Comparison of ENCODE assay signal across 34 cellular contexts in genomic region chr4:161279095-161279494, GRCh38.
DNase-seq lines count a peak whose midpoint lies in the region; ATAC-seq, FAIRE-seq and TF ChIP-seq lines count a peak whose summit lies in the region.
"Had no signal": no experiment of that assay in that cellular context is flagged by ENCODE, and none has a peak within 500 bp of the region (broad histone marks: within the 10 kb centered on the region; RNA-seq: fewer than 3 reads in every experiment).

No MANE protein-coding gene starts in this region.

- H3K36me3 ChIP-seq in HepG2 (replicated peaks in 1 of 2; ENCODE audit: control insufficient read depth in 1 of 2, insufficient read depth in 2 of 2, low read length in 2 of 2) (no peaks in the 10 kb centered on the region), right lobe of liver (no peaks in the 10 kb centered on the region), IMR-90 (ENCODE audit: control insufficient read depth, insufficient read depth, low read length) (no peaks in the 10 kb centered on the region), gastrocnemius medialis (no peaks in the 10 kb centered on the region)
- H3K36me3 ChIP-seq: BE2C; BLaER1; BLaER1 treated with 17β-estradiol and CSF1 and Interleukin-3, amounts not matched to agents 10 nM and 100 nM had no signal

- no peaks in the 10 kb centered on the region for H3K79me1 ChIP-seq in IMR-90 (ENCODE audit: low read depth in 1 of 2, low read length in 2 of 2)

- no peak for TF ChIP-seq POLR2A in HepG2 (IDR thresholded peaks at IDR 0.05; ENCODE audit: insufficient read depth in 1 of 2, low read depth in 2 of 2, low read length in 2 of 2)
- no peak for TF ChIP-seq POLR2A in right lobe of liver (IDR thresholded peaks at IDR 0.05)
- TF ChIP-seq POLR2A in A549 (IDR thresholded peaks at IDR 0.05; ENCODE audit: low read length): no peak
- TF ChIP-seq POLR2A in IMR-90 (IDR thresholded peaks at IDR 0.05; ENCODE audit: low read depth, low read length): no peak
- TF ChIP-seq POLR2A in gastrocnemius medialis (IDR thresholded peaks at IDR 0.05): no peak

- H3K4me3 ChIP-seq in HepG2 (replicated peaks in 1 of 3; ENCODE audit: insufficient read depth in 1 of 3, low read depth in 2 of 3, low read length in 3 of 3): no peak overlapping the region
- H3K4me3 ChIP-seq in right lobe of liver: no peak overlapping the region
- H3K4me3 ChIP-seq in A549: no peak overlapping the region
- H3K4me3 ChIP-seq in IMR-90 (ENCODE audit: insufficient read depth, low read depth, low read length): no peak overlapping the region
- no peak overlapping the region for H3K4me3 ChIP-seq in gastrocnemius medialis
- H3K4me3 ChIP-seq: BLaER1; BLaER1 treated with 17β-estradiol and CSF1 and Interleukin-3, amounts not matched to agents 10 nM and 100 nM had no signal

- no peaks in the 10 kb centered on the region for H4K20me1 ChIP-seq in HepG2 (ENCODE audit: insufficient read depth, low read length)
- H4K20me1 ChIP-seq in IMR-90 (ENCODE audit: insufficient read depth, low read length): no peaks in the 10 kb centered on the region
- H4K20me1 ChIP-seq: BLaER1; BLaER1 treated with 17β-estradiol and CSF1 and Interleukin-3, amounts not matched to agents 10 nM and 100 nM had no signal

- TF ChIP-seq EP300 in HepG2 (IDR thresholded peaks at IDR 0.05; ENCODE audit: low read depth in 2 of 2, low read length in 2 of 2): no peak
- TF ChIP-seq EP300 in HepG2 (CRISPR knock-in tag; IDR thresholded peaks at IDR 0.05; ENCODE audit: borderline replicate concordance): no peak
- TF ChIP-seq EP300 in A549 (IDR thresholded peaks at IDR 0.05): no peak

- CTCF ChIA-PET in HepG2 (lab: Yijun Ruan, JAX; ENCODE audit: low intra/inter-chr PET ratio, low total read pairs) (no interaction called here), A549 (lab: Yijun Ruan, JAX) (no interaction called here), IMR-90 (lab: Yijun Ruan, JAX) (no interaction called here)

- no peak for DNase-seq in HepG2 (ENCODE audit: low spot score)
- DNase-seq in right lobe of liver: no peak
- DNase-seq in A549 (ENCODE audit: low read depth in 1 of 2, low spot score in 1 of 2): no peak
- DNase-seq in IMR-90: no peak
- DNase-seq in activated naive CD8-positive, alpha-beta T cell treated with anti-CD3 and anti-CD28 coated beads for 36 hours: no peak
- no peak for DNase-seq in gastrocnemius medialis
- DNase-seq: 8988T; ACHN; AML-193; BE2C; C1 segment of cervical spinal cord; Caco-2; Calu3; CD4-positive, alpha-beta memory T cell; CD4-positive, alpha-beta T cell; CD4-positive, CD25-positive, alpha-beta regulatory T cell; CD8-positive, alpha-beta memory T cell; CD8-positive, alpha-beta T cell; COR-L47; DMS 273 treated with DMSO at 0.1 percent for 48 hours; DMS153; DMS79; DMS79 treated with DMSO at 0.1 percent for 48 hours; DND-41; EL had no signal

- TF ChIP-seq CTCF in HepG2 (CRISPR knock-in tag; IDR thresholded peaks at IDR 0.05) (no peak), right lobe of liver (IDR thresholded peaks at IDR 0.05) (no peak), A549 (IDR thresholded peaks at IDR 0.05) (no peak), IMR-90 (conservative IDR thresholded peaks at IDR 0.05; ENCODE audit: low read depth, low read length) (no peak), gastrocnemius medialis (IDR thresholded peaks at IDR 0.05 in 4 of 5, conservative IDR thresholded peaks at IDR 0.05 in 1 of 5) (no peak)

- no peaks in the 10 kb centered on the region for H3K79me2 ChIP-seq in HepG2 (ENCODE audit: insufficient read depth, low read length)

- no peak for TF ChIP-seq RAD21 in HepG2 (CRISPR knock-in tag; IDR thresholded peaks at IDR 0.05)
- no peak for TF ChIP-seq RAD21 in A549 (conservative IDR thresholded peaks at IDR 0.05 in 1 of 2, IDR thresholded peaks at IDR 0.05 in 1 of 2)
- TF ChIP-seq RAD21 in IMR-90 (IDR thresholded peaks at IDR 0.05; ENCODE audit: low read length): no peak

- no peaks in the 10 kb centered on the region for H3K9me1 ChIP-seq in IMR-90 (ENCODE audit: insufficient read depth, low read length)

- dilution Hi-C loops in IMR-90 (cut with HindIII; ENCODE audit: low sequenced_read_pairs, unreplicated experiment): no loop called here

- H2BK120ac ChIP-seq in IMR-90 (ENCODE audit: low read depth, low read length): no peak overlapping the region

- no peak overlapping the region for H3K14ac ChIP-seq in IMR-90 (replicated peaks; ENCODE audit: low read depth, low read length)

- 2% methylated on average over 2 of the region's 2 CpGs for WGBS in HepG2 (ENCODE audit: low lambda C conversion rate)
- 73% methylated on average over 2 of the region's 2 CpGs for WGBS in right lobe of liver (ENCODE audit: insufficient coverage, low coverage, low lambda C conversion rate, missing lambda C conversion rate)
- WGBS in A549 (ENCODE audit: missing lambda C conversion rate): 50% methylated on average over 2 of the region's 2 CpGs
- no CpG with 5 or more reads among the region's 2 CpGs for WGBS in IMR-90 (ENCODE audit: extremely low coverage in 2 of 2, insufficient read length in 1 of 2), 2 experiments

- H3K56ac ChIP-seq in IMR-90 (ENCODE audit: extremely low read depth, insufficient read depth, low read length): no peak overlapping the region

- no peak for ATAC-seq in HepG2
- no peak for ATAC-seq in right lobe of liver
- no peak for ATAC-seq in A549
- no peak for ATAC-seq in IMR-90 (ENCODE audit: low read depth)
- no peak for ATAC-seq in esophagus mucosa
- ATAC-seq in gastrocnemius medialis: no peak
- ATAC-seq: CD8-positive, alpha-beta T cell had no signal

- no peak overlapping the region for H3K18ac ChIP-seq in IMR-90 (ENCODE audit: low read depth, low read length)

- no peak overlapping the region for H2AK5ac ChIP-seq in IMR-90 (ENCODE audit: low read depth, low read length)

- no peak overlapping the region for H4K8ac ChIP-seq in IMR-90 (ENCODE audit: low read depth in 2 of 2, low read length in 2 of 2)

- no peak overlapping the region for H3K27ac Mint-ChIP-seq in activated naive CD8-positive, alpha-beta T cell treated with anti-CD3 and anti-CD28 coated beads for 36 hours
- H3K27ac Mint-ChIP-seq: B cell; CD14-positive monocyte; CD4-positive, alpha-beta memory T cell; CD4-positive, alpha-beta T cell; CD4-positive, CD25-positive, alpha-beta regulatory T cell; CD8-positive, alpha-beta memory T cell; CD8-positive, alpha-beta T cell had no signal

- H3K36me3 Mint-ChIP-seq in activated naive CD8-positive, alpha-beta T cell treated with anti-CD3 and anti-CD28 coated beads for 36 hours: no peaks in the 10 kb centered on the region
- H3K36me3 Mint-ChIP-seq: CD14-positive monocyte; CD4-positive, alpha-beta memory T cell; CD4-positive, CD25-positive, alpha-beta regulatory T cell; CD8-positive, alpha-beta T cell had no signal

- H3K4me3 Mint-ChIP-seq in activated naive CD8-positive, alpha-beta T cell treated with anti-CD3 and anti-CD28 coated beads for 36 hours: no peak overlapping the region
- H3K4me3 Mint-ChIP-seq: B cell; CD14-positive monocyte; CD4-positive, alpha-beta memory T cell; CD4-positive, alpha-beta T cell; CD4-positive, CD25-positive, alpha-beta regulatory T cell; CD8-positive, alpha-beta memory T cell; CD8-positive, alpha-beta T cell had no signal

- H3K9ac ChIP-seq in HepG2 (ENCODE audit: insufficient read depth, low read depth, low read length): no peak overlapping the region
- no peak overlapping the region for H3K9ac ChIP-seq in IMR-90 (ENCODE audit: low read depth, low read length)
- H3K9ac ChIP-seq: BLaER1; BLaER1 treated with 17β-estradiol and CSF1 and Interleukin-3, amounts not matched to agents 10 nM and 100 nM had no signal

- in situ Hi-C loops in HepG2 (cut with HindIII; ENCODE audit: extremely low pct_ligation_motif_present, low pct_unique_long_range_greater_than_20kb) (no loop called here), IMR-90 (cut with MboI; ENCODE audit: low sequenced_read_pairs) (no loop called here), gastrocnemius medialis (cut with MboI; ENCODE audit: low sequenced_read_pairs in 4 of 4) (no loop called here)

- FAIRE-seq in HepG2 (lab: Jason Lieb, UNC) (no peak), A204.1 (lab: Jason Lieb, UNC) (peak; percentile 14), A549 (lab: Jason Lieb, UNC) (no peak)
- FAIRE-seq: D721Med had no signal

- H2AK9ac ChIP-seq in IMR-90 (replicated peaks; ENCODE audit: low read depth, low read length, poor library complexity): no peak overlapping the region

- POLR2A ChIA-PET in HepG2 (lab: Yijun Ruan, JAX): no interaction called here
- POLR2A ChIA-PET in A549 (lab: Yijun Ruan, JAX): no interaction called here
- POLR2A ChIA-PET in IMR-90 (lab: Charles Lee; ENCODE audit: unreplicated experiment): no interaction called here

- no peak overlapping the region for H3K27ac ChIP-seq in HepG2 (ENCODE audit: extremely low read length, insufficient read depth, low read length)
- no peak overlapping the region for H3K27ac ChIP-seq in right lobe of liver
- H3K27ac ChIP-seq in A549: no peak overlapping the region
- H3K27ac ChIP-seq in IMR-90 (ENCODE audit: insufficient read depth, low read length): no peak overlapping the region
- no peak overlapping the region for H3K27ac ChIP-seq in gastrocnemius medialis
- H3K27ac ChIP-seq: 22Rv1; BLaER1; BLaER1 treated with 17β-estradiol and CSF1 and Interleukin-3, amounts not matched to agents 10 nM and 100 nM; C4-2B had no signal

- H3K9me3 ChIP-seq in HepG2 (ENCODE audit: low read length) (no peaks in the 10 kb centered on the region), right lobe of liver (no peaks in the 10 kb centered on the region), A549 (no peaks in the 10 kb centered on the region), IMR-90 (ENCODE audit: control insufficient read depth, insufficient read depth, low read length) (peaks cover 2% of the 10 kb centered on the region; the same call in 1 of the 2 replicates), gastrocnemius medialis (no peaks in the 10 kb centered on the region)
- H3K9me3 ChIP-seq: BE2C, Caco-2 had no signal

- no peaks in the 10 kb centered on the region for H3K27me3 ChIP-seq in HepG2 (ENCODE audit: control insufficient read depth in 1 of 2, insufficient read depth in 2 of 2, low read length in 2 of 2)
- H3K27me3 ChIP-seq in right lobe of liver: no peaks in the 10 kb centered on the region
- no peaks in the 10 kb centered on the region for H3K27me3 ChIP-seq in IMR-90 (ENCODE audit: control insufficient read depth, insufficient read depth, low read length)
- H3K27me3 ChIP-seq in gastrocnemius medialis: no peaks in the 10 kb centered on the region
- H3K27me3 ChIP-seq: BE2C; BLaER1; BLaER1 treated with 17β-estradiol and CSF1 and Interleukin-3, amounts not matched to agents 10 nM and 100 nM had no signal

- no peaks in the 10 kb centered on the region for H3K4me1 ChIP-seq in HepG2 (ENCODE audit: insufficient read depth, low read length)
- no peaks in the 10 kb centered on the region for H3K4me1 ChIP-seq in right lobe of liver
- no peaks in the 10 kb centered on the region for H3K4me1 ChIP-seq in A549
- no peaks in the 10 kb centered on the region for H3K4me1 ChIP-seq in IMR-90 (ENCODE audit: control insufficient read depth, insufficient read depth, low read length)
- no peaks in the 10 kb centered on the region for H3K4me1 ChIP-seq in gastrocnemius medialis
- H3K4me1 ChIP-seq: BE2C; BLaER1; BLaER1 treated with 17β-estradiol and CSF1 and Interleukin-3, amounts not matched to agents 10 nM and 100 nM; Caco-2 had no signal

- no peak overlapping the region for H2BK20ac ChIP-seq in IMR-90 (ENCODE audit: low read depth, low read length)

- H2BK15ac ChIP-seq in IMR-90 (ENCODE audit: low read depth, low read length): no peak overlapping the region

- H3K4me1 Mint-ChIP-seq in activated naive CD8-positive, alpha-beta T cell treated with anti-CD3 and anti-CD28 coated beads for 36 hours: no peaks in the 10 kb centered on the region
- H3K4me1 Mint-ChIP-seq: B cell; CD14-positive monocyte; CD4-positive, alpha-beta memory T cell; CD4-positive, CD25-positive, alpha-beta regulatory T cell; CD8-positive, alpha-beta memory T cell had no signal

- H3K4me2 ChIP-seq in HepG2 (ENCODE audit: low read depth, low read length): no peak overlapping the region
- H3K4me2 ChIP-seq in A549: no peak overlapping the region
- no peak overlapping the region for H3K4me2 ChIP-seq in IMR-90 (ENCODE audit: low read depth, low read length)
- H3K4me2 ChIP-seq: BLaER1; BLaER1 treated with 17β-estradiol and CSF1 and Interleukin-3, amounts not matched to agents 10 nM and 100 nM had no signal

- no peak overlapping the region for H4K5ac ChIP-seq in IMR-90 (ENCODE audit: low read depth, low read length)

- H3K27me3 Mint-ChIP-seq in activated naive CD8-positive, alpha-beta T cell treated with anti-CD3 and anti-CD28 coated beads for 36 hours: no peaks in the 10 kb centered on the region
- H3K27me3 Mint-ChIP-seq: B cell; CD4-positive, alpha-beta memory T cell; CD4-positive, alpha-beta T cell; CD4-positive, CD25-positive, alpha-beta regulatory T cell; CD8-positive, alpha-beta memory T cell had no signal

- H4K91ac ChIP-seq in IMR-90 (ENCODE audit: insufficient read depth, low read depth, low read length): no peak overlapping the region

- no peak overlapping the region for H2BK5ac ChIP-seq in IMR-90 (ENCODE audit: low read depth, low read length, poor library complexity, severe bottlenecking)

- no peak overlapping the region for H2AFZ ChIP-seq in HepG2 (ENCODE audit: low read length)
- H2AFZ ChIP-seq in IMR-90 (replicated peaks; ENCODE audit: low read length, poor library complexity): no peak overlapping the region

- no peak overlapping the region for H3K4ac ChIP-seq in IMR-90 (ENCODE audit: low read depth, low read length)

- intact Hi-C loops in HepG2 (cut with micrococcal nuclease; ENCODE audit: unreplicated experiment): no loop called here
- intact Hi-C loops in right lobe of liver (cut with DNase I): no loop called here
- intact Hi-C loops in IMR-90 (cut with micrococcal nuclease): no loop called here
- intact Hi-C loops in gastrocnemius medialis (cut with DNase I; ENCODE audit: low total_unique reads): no loop called here

- H3K23ac ChIP-seq in IMR-90 (ENCODE audit: low read depth, low read length): no peak overlapping the region

- peaks cover 7% of the 10 kb centered on the region for H3K9me3 Mint-ChIP-seq in activated naive CD8-positive, alpha-beta T cell treated with anti-CD3 and anti-CD28 coated beads for 36 hours

- BruUV-seq in HepG2 (replicated peaks; lab: Mats Ljungman, UMichigan): no TSS peak
- no TSS peak for BruUV-seq in IMR-90 (replicated peaks; lab: Mats Ljungman, UMichigan)

Comparison
In these comparisons a context has a peak if more than half of its experiments do, and no peak if none do; other contexts are left out.
1. Of the 38 proteins assayed by ChIP-seq in both HepG2 and A549: peak only in HepG2: none; only in A549: none; in both: MAFK; in neither: 37.